Comparison of ENCODE assay signal across 4 cellular contexts in genomic region chr5:164481270-164481669, GRCh38.
"Had no signal": no experiment of that assay in that cellular context is flagged by ENCODE, and none has a peak within 500 bp of the region (broad histone marks: within the 10 kb centered on the region; RNA-seq: fewer than 3 reads in every experiment).

No MANE protein-coding gene starts in this region.

- ATAC-seq: GM23338, HepG2 had no signal

- DNase-seq: H9, HCEC 1CT had no signal
